Comparison of ENCODE assay signal across 8 cellular contexts in the genomic region with DNA sequence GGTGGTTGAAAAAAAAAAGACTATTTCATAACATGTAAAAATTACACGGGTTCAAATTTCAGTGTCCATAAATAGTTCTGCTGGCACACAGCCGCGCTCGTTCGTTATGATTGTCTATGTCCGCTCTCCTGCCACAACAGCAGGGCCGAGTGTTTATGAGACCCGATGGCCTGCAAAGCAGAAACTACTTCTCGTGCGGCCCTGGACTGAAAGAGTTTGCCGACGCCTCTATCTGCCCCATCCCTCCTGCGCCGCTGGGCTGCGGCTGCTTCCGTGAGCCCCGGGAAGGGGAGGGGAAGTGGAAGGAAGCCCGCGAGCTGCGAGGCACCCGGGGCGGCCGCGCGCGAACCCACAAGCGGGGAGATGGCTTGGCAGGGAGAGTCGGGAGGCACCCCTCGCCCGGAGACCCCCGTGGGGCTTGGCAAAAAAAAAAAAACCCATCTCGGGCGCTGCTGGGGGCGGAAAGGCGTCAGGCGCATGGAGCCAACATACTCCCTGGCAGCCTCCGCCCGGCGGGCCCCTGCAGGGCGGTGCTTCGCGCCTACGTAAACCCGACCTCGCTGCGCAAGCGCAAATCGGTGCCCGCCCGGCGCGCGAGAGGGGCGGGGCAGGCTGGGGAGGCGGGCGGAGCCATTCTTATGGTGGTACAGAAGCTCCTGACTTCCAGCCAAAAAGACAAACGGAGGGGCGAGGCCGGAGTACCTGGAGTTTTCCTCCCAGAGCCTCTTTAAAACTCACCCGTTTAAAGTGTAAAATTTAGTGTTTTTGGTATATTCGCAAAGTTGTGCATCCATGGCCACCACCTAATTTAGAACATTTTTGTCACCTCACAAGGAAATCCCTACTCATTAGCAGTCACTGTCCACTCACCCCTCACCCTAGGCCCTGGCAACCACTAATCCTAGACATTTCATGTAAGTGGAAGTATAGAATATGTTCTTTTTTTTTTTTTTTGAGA. TPM values are rescaled to one million over a fixed set of nuclear protein-coding genes. Genes with fewer than 3 reads are reported as not detected.
DNase-seq lines count a peak whose midpoint lies in the region; ATAC-seq and TF ChIP-seq lines count a peak whose summit lies in the region.

No MANE protein-coding gene starts in this region.

- peak overlapping the region; percentile 94 for H2AFZ ChIP-seq in osteoblast (ENCODE audit: low read length)

- H3K36me3 ChIP-seq in osteoblast (ENCODE audit: insufficient read depth, low read length): no peaks in the 10 kb centered on the region
- no peaks in the 10 kb centered on the region for H3K36me3 ChIP-seq in thoracic aorta

- H3K4me3 ChIP-seq in osteoblast (ENCODE audit: insufficient read depth, low read length) (peak overlapping the region; percentile 85), thoracic aorta (peak overlapping the region; percentile 75)

- CTCF ChIA-PET in HEK293T (lab: Yijun Ruan, JAX): interaction anchor here (1.3 kb wide), 1 partner anchor 13 kb away, joined by 3 read pairs; no protein-coding TSS in a partner anchor

- H3K27me3 ChIP-seq in osteoblast (ENCODE audit: insufficient read depth, low read length): no peaks in the 10 kb centered on the region
- H3K27me3 ChIP-seq in thoracic aorta (replicated peaks; ENCODE audit: insufficient read depth): no peaks in the 10 kb centered on the region

- TF ChIP-seq CTCF in osteoblast (IDR thresholded peaks at IDR 0.05; ENCODE audit: extremely low read depth, low read depth, low read length) (no peak), thoracic aorta (IDR thresholded peaks at IDR 0.05) (peak; percentile 26)

- peak; percentile 87 for ATAC-seq in thoracic aorta (ENCODE audit: insufficient number of reproducible peaks, low FRiP score, low read depth)

- DNase-seq in GM04503 (ENCODE audit: low read depth): peak; percentile 44
- peak; percentile 99 for DNase-seq in HEK293T (ENCODE audit: extremely low spot score)
- peak; percentile 86 for DNase-seq in MV-4-11 (lab: John Stamatoyannopoulos, UW)
- peak; percentile 93 for DNase-seq in SK-N-DZ (ENCODE audit: low spot score)
- peak; percentile 91 for DNase-seq in activated naive CD4-positive, alpha-beta T cell treated with anti-CD3 and anti-CD28 coated beads, Interleukin-2, amount 50 U/mL, for 16 hours
- peak; percentile 93 for DNase-seq in glomerular visceral epithelial cell (ENCODE audit: extremely low spot score)
- peak; percentile 99 for DNase-seq in osteoblast (ENCODE audit: insufficient read length, low spot score, missing footprints)
- DNase-seq in thoracic aorta (ENCODE audit: low spot score): no peak

- POLR2A ChIA-PET in HEK293T (lab: Yijun Ruan, JAX): interaction anchor here (0.6 to 1.8 kb wide), 34 partner anchors 8 to 482 kb away, joined by 3 to 27 read pairs (median 5); a partner anchor contains a TSS

- H4K20me1 ChIP-seq in osteoblast (ENCODE audit: insufficient read depth, low read length): no peaks in the 10 kb centered on the region

- no peaks in the 10 kb centered on the region for H3K79me2 ChIP-seq in osteoblast (ENCODE audit: insufficient read depth, low read length)

- H3K4me1 ChIP-seq in osteoblast (ENCODE audit: insufficient read depth, low read length) (peaks cover 11% of the 10 kb centered on the region), thoracic aorta (ENCODE audit: control insufficient read depth in 1 of 2, low read depth in 2 of 2) (peaks cover 8 to 39% of the 10 kb centered on the region in 2 donors)

- H3K27ac ChIP-seq in osteoblast (ENCODE audit: low read depth, low read length): peak overlapping the region; percentile 93
- H3K27ac ChIP-seq in thoracic aorta: peak overlapping the region; percentile 92 to 98

- H3K4me2 ChIP-seq in osteoblast (ENCODE audit: insufficient read depth, low read length): peak overlapping the region; percentile 97

- H3K9me3 ChIP-seq in osteoblast (ENCODE audit: low read depth, low read length) (no peaks in the 10 kb centered on the region), thoracic aorta (no peaks in the 10 kb centered on the region)

TF ChIP-seq in HEK293T, 16 proteins besides CTCF, POLR2A, EP300 and RAD21:
- TF ChIP-seq FOXA1 (IDR thresholded peaks at IDR 0.05) (no peak), L3MBTL2 (conservative IDR thresholded peaks at IDR 0.05) (peak; percentile 73), HDGF (IDR thresholded peaks at IDR 0.05; ENCODE audit: borderline replicate concordance) (peak; percentile 18; the same call in 1 of the 2 replicates), ELF4 (IDR thresholded peaks at IDR 0.05) (peak; percentile 41; the same call in 1 of the 2 replicates)

RNA-seq across cellular contexts. Expression of a gene that starts 8.3 kb away (rescaled TPM):
- 6.4 and 10.5 TPM in 2 replicates for polyA plus RNA-seq in SK-N-DZ (2014; cell fraction: cytosol; rRNA removed)
- 49.3 and 56.7 TPM in 2 replicates for polyA plus RNA-seq in SK-N-DZ (2014; cell fraction: nucleus; rRNA removed)
- total RNA-seq in osteoblast (9.4 and 13.8 TPM in 2 replicates), thoracic aorta (100 to 1,000 TPM in 1 of 2 donors, 10 to 100 TPM in 1; 71.7 to 116 TPM)

RNA-seq across cellular contexts. Expression of a gene that starts 55.7 kb away (rescaled TPM):
- 26.2 and 28.6 TPM in 2 replicates for polyA plus RNA-seq in SK-N-DZ (2014; cell fraction: cytosol; rRNA removed)
- 70.1 and 105 TPM in 2 replicates for polyA plus RNA-seq in SK-N-DZ (2014; cell fraction: nucleus; rRNA removed)
- total RNA-seq in osteoblast (42.4 and 42.7 TPM in 2 replicates), thoracic aorta (10 to 100 TPM; 63.8 to 68.8 TPM)
